1 cellular context compared by ENCODE assay signal in genomic region chr5:137688248-137688840, GRCh38.
TF ChIP-seq lines count a peak whose summit lies in the region.

No MANE protein-coding gene starts in this region.

TF ChIP-seq in IMR-90, 13 proteins besides CTCF, POLR2A, EP300 and RAD21:
- no peak for TF ChIP-seq SMC3 (IDR thresholded peaks at IDR 0.05; ENCODE audit: low read depth, low read length)
- TF ChIP-seq FOS (IDR thresholded peaks at IDR 0.05; ENCODE audit: low read depth, low read length), result no peak
- TF ChIP-seq CHD1 (IDR thresholded peaks at IDR 0.05; ENCODE audit: low read depth, low read length), result no peak
- no peak for TF ChIP-seq RCOR1 (IDR thresholded peaks at IDR 0.05; ENCODE audit: insufficient replicate concordance, low read length)
- TF ChIP-seq MXI1 (IDR thresholded peaks at IDR 0.05; ENCODE audit: borderline replicate concordance, low read depth, low read length), result no peak
- TF ChIP-seq, protein P1, sequence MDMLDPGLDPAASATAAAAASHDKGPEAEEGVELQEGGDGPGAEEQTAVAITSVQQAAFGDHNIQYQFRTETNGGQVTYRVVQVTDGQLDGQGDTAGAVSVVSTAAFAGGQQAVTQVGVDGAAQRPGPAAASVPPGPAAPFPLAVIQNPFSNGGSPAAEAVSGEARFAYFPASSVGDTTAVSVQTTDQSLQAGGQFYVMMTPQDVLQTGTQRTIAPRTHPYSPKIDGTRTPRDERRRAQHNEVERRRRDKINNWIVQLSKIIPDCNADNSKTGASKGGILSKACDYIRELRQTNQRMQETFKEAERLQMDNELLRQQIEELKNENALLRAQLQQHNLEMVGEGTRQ (IDR thresholded peaks at IDR 0.05; ENCODE audit: low read depth, low read length), result no peak
- no peak for TF ChIP-seq BHLHE40 (IDR thresholded peaks at IDR 0.05; ENCODE audit: low read depth, low read length)
- TF ChIP-seq NFE2L2 (IDR thresholded peaks at IDR 0.05; ENCODE audit: low read depth, low read length), result no peak
- TF ChIP-seq CEBPB (IDR thresholded peaks at IDR 0.05; ENCODE audit: low read depth, low read length), result no peak
- TF ChIP-seq MAZ (IDR thresholded peaks at IDR 0.05; ENCODE audit: borderline replicate concordance, low read depth, low read length), result no peak
